ENCODE assay signal across 8 cellular contexts in genomic region chr12:57545809-57546437, GRCh38. TPM values are rescaled to one million over a fixed set of nuclear protein-coding genes. Genes with fewer than 3 reads are reported as not detected.
DNase-seq lines count a peak whose midpoint lies in the region; ATAC-seq and TF ChIP-seq lines count a peak whose summit lies in the region.

No MANE protein-coding gene starts in this region.

- peaks cover 22 to 51% (median 41%) of the 10 kb centered on the region in 4 donors for H3K4me1 Mint-ChIP-seq in CD4-positive, CD25-positive, alpha-beta regulatory T cell
- peaks cover 28% of the 10 kb centered on the region for H3K4me1 Mint-ChIP-seq in nephron

- ATAC-seq in CD4-positive, CD25-positive, alpha-beta regulatory T cell (ENCODE audit: low read depth in 2 of 2), result no peak
- ATAC-seq in GM18873 (IDR thresholded peaks at IDR 0.05; ENCODE audit: low FRiP score, unreplicated experiment) (no peak), GM18907 (IDR thresholded peaks at IDR 0.05; ENCODE audit: unreplicated experiment) (no peak)

- H3K36me3 ChIP-seq in CD4-positive, CD25-positive, alpha-beta regulatory T cell (ENCODE audit: control insufficient read depth, insufficient read depth, low read length), result peaks cover 2% of the 10 kb centered on the region
- peaks cover 26% of the 10 kb centered on the region for H3K36me3 ChIP-seq in KOPT-K1 (ENCODE audit: insufficient read depth, low read length)

- H3K4me1 ChIP-seq in CD4-positive, CD25-positive, alpha-beta regulatory T cell (ENCODE audit: control insufficient read depth, insufficient read depth, low read length, poor library complexity, severe bottlenecking), result peaks cover 28% of the 10 kb centered on the region

- H3K27ac ChIP-seq in CD4-positive, CD25-positive, alpha-beta regulatory T cell (ENCODE audit: insufficient read depth, low read length, poor library complexity, severe bottlenecking), result no peak overlapping the region
- peak overlapping the region; percentile 71 for H3K27ac ChIP-seq in KOPT-K1 (ENCODE audit: low read depth, low read length, poor library complexity, severe bottlenecking)
- H3K27ac ChIP-seq in coronary artery, result peak overlapping the region; percentile 84 to 89

- no peaks in the 10 kb centered on the region for H3K9me3 Mint-ChIP-seq in CD4-positive, CD25-positive, alpha-beta regulatory T cell
- H3K9me3 Mint-ChIP-seq in nephron, result no peaks in the 10 kb centered on the region

- H3K27ac Mint-ChIP-seq in CD4-positive, CD25-positive, alpha-beta regulatory T cell, result peak overlapping the region; percentile 89 to 96 (median 96)
- H3K27ac Mint-ChIP-seq in nephron, result peak overlapping the region; percentile 46 to 91 (median 89)

- H3K36me3 Mint-ChIP-seq in CD4-positive, CD25-positive, alpha-beta regulatory T cell, result no peaks in the 10 kb centered on the region
- peaks cover 4% of the 10 kb centered on the region for H3K36me3 Mint-ChIP-seq in nephron (ENCODE audit: low read depth)

- peak overlapping the region; percentile 66 for H3K4me3 ChIP-seq in CD4-positive, CD25-positive, alpha-beta regulatory T cell (ENCODE audit: low read depth, low read length)
- H3K4me3 ChIP-seq in coronary artery, result peak overlapping the region; percentile 85

- H3K9me3 ChIP-seq in CD4-positive, CD25-positive, alpha-beta regulatory T cell (ENCODE audit: control insufficient read depth in 2 of 2, low read length in 2 of 2), result no peaks in the 10 kb centered on the region
- H3K9me3 ChIP-seq in KOPT-K1 (ENCODE audit: insufficient read depth, low read length, poor library complexity, severe bottlenecking), result no peaks in the 10 kb centered on the region

- H3K27me3 ChIP-seq in CD4-positive, CD25-positive, alpha-beta regulatory T cell (ENCODE audit: control insufficient read depth, insufficient read depth, low read length), result peaks cover 5% of the 10 kb centered on the region

- TF ChIP-seq CTCF in coronary artery (IDR thresholded peaks at IDR 0.05) (no peak), nephron (IDR thresholded peaks at IDR 0.05; ENCODE audit: unreplicated experiment in 3 of 3) (no peak)

- H3K27me3 Mint-ChIP-seq in CD4-positive, CD25-positive, alpha-beta regulatory T cell, result peaks cover 27% of the 10 kb centered on the region
- H3K27me3 Mint-ChIP-seq in nephron (ENCODE audit: low read depth), result peaks cover 41% of the 10 kb centered on the region

- peak overlapping the region; percentile 95 to 99 (median 96) for H3K4me3 Mint-ChIP-seq in CD4-positive, CD25-positive, alpha-beta regulatory T cell
- peak overlapping the region; percentile 96 to 100 (median 98) for H3K4me3 Mint-ChIP-seq in nephron

- DNase-seq in CD4-positive, CD25-positive, alpha-beta regulatory T cell, result no peak
- DNase-seq in coronary artery (ENCODE audit: low spot score) (no peak), SIG-M5 treated with dmso at 0.1 percent for 504 hours (lab: John Stamatoyannopoulos, UW; ENCODE audit: unreplicated experiment) (no peak), NCI-H1436 treated with DMSO at 0.1 percent for 48 hours (lab: John Stamatoyannopoulos, UW) (no peak)

RNA-seq across cellular contexts. Expression of gene DCTN2, which starts 1.1 kb away (rescaled TPM):
- 74.9 TPM for total RNA-seq in CD4-positive, CD25-positive, alpha-beta regulatory T cell
- polyA plus RNA-seq in CD4-positive, CD25-positive, alpha-beta regulatory T cell, result 10 to 100 TPM; 75.1 to 91.6 (median 78.9) TPM

RNA-seq across cellular contexts. Expression of gene KIF5A, which starts 3.9 kb away (rescaled TPM):
- total RNA-seq in CD4-positive, CD25-positive, alpha-beta regulatory T cell, result 0.72 TPM
- under 1 TPM in 2 of 4 donors, not detected in 2; 0.05 to 0.06 TPM for polyA plus RNA-seq in CD4-positive, CD25-positive, alpha-beta regulatory T cell

RNA-seq across cellular contexts. Expression of gene MBD6, which starts 23.3 kb away (rescaled TPM):
- 104 TPM for total RNA-seq in CD4-positive, CD25-positive, alpha-beta regulatory T cell
- 1 to 10 TPM; 1.8 to 3.0 (median 2.3) TPM for polyA plus RNA-seq in CD4-positive, CD25-positive, alpha-beta regulatory T cell

RNA-seq across cellular contexts. Expression of gene DDIT3, which starts 25.6 kb away (rescaled TPM):
- 159 TPM for total RNA-seq in CD4-positive, CD25-positive, alpha-beta regulatory T cell
- polyA plus RNA-seq in CD4-positive, CD25-positive, alpha-beta regulatory T cell, result 10 to 100 TPM; 17.8 to 25.3 (median 20.9) TPM

RNA-seq across cellular contexts. Expression of gene PIP4K2C, which starts 45.1 kb away (rescaled TPM):
- total RNA-seq in CD4-positive, CD25-positive, alpha-beta regulatory T cell, result 35.8 TPM
- 10 to 100 TPM; 24.6 to 38.6 (median 30.2) TPM for polyA plus RNA-seq in CD4-positive, CD25-positive, alpha-beta regulatory T cell
